14 cellular contexts compared by ENCODE assay signal in the genomic region with DNA sequence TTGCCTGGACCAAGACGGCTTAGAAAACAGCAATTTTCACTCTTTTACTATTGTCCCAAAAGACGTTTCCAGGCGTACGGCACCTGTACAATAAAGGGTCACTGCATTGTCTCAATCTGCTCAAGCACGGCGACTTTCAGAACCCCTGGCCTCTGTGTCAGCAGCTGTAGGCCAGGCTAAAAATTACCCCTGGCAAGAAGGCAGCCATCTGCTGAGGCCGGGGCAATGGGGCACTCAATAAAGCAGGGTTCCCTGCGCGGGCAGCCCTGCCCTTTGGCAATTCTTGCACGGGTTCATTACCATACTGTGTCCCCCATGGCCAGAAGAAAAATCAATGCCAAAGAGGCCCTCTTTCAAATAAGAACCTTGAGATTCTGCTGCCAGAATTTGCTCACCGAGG. TPM values are rescaled to one million over a fixed set of nuclear protein-coding genes. Genes with fewer than 3 reads are reported as not detected.
DNase-seq lines count a peak whose midpoint lies in the region; ATAC-seq and TF ChIP-seq lines count a peak whose summit lies in the region.
"Had no signal": no experiment of that assay in that cellular context is flagged by ENCODE, and none has a peak within 500 bp of the region (broad histone marks: within the 10 kb centered on the region; RNA-seq: fewer than 3 reads in every experiment).

No MANE protein-coding gene starts in this region.

- no peak overlapping the region for H2BK5ac ChIP-seq in trophoblast cell (ENCODE audit: low read depth, low read length, poor library complexity)

- no peak overlapping the region for H3K23ac ChIP-seq in trophoblast cell (ENCODE audit: low read length)

- CTCF ChIA-PET in PC-9 (lab: Charles Lee), result no interaction called here

- DNase-seq in CD4-positive, CD25-positive, alpha-beta regulatory T cell, result no peak
- DNase-seq in effector memory CD4-positive, alpha-beta T cell, result no peak
- no peak for DNase-seq in trophoblast cell
- DNase-seq in posterior cingulate gyrus, result no peak
- no peak for DNase-seq in PC-9
- DNase-seq in NCI-H187 (lab: John Stamatoyannopoulos, UW), result no peak
- DNase-seq: activated CD4-positive, alpha-beta T cell treated with anti-CD3 and anti-CD28 coated beads for 1 hour; activated naive CD4-positive, alpha-beta T cell treated with anti-CD3 and anti-CD28 coated beads, Interleukin-2, amount 10 ng/mL, durations not matched to agents 7 days and 5 days; AML-193; foreskin melanocyte; NCI-H1436 treated with DMSO at 0.1 percent for 48 hours; stimulated activated CD4-positive, alpha-beta T cell treated with anti-CD3 and anti-CD28 coated beads, Interleukin-1b, Interleukin-23, amount 100 ng/mL, for 48 hours had no signal

- H3K4me1 Mint-ChIP-seq in CD4-positive, CD25-positive, alpha-beta regulatory T cell, result peaks cover 34 to 100% (median 75%) of the 10 kb centered on the region in 4 donors

- H4K8ac ChIP-seq in trophoblast cell (ENCODE audit: low read depth, low read length), result no peak overlapping the region

- H3K4me2 ChIP-seq in trophoblast cell (ENCODE audit: low read length) (no peak overlapping the region), PC-9 (no peak overlapping the region)

- no peak overlapping the region for H3K9ac ChIP-seq in trophoblast cell (ENCODE audit: low read length)

- peaks cover 94% of the 10 kb centered on the region for H4K20me1 ChIP-seq in PC-9 (ENCODE audit: insufficient read depth)

- H2BK12ac ChIP-seq in trophoblast cell (ENCODE audit: low read length), result no peak overlapping the region

- no peak overlapping the region for H3K4me3 ChIP-seq in CD4-positive, CD25-positive, alpha-beta regulatory T cell (ENCODE audit: low read depth, low read length)
- no peak overlapping the region for H3K4me3 ChIP-seq in effector memory CD4-positive, alpha-beta T cell (ENCODE audit: insufficient read depth, low read depth, low read length, poor library complexity, severe bottlenecking)
- no peak overlapping the region for H3K4me3 ChIP-seq in trophoblast cell (ENCODE audit: low read depth, low read length)
- no peak overlapping the region for H3K4me3 ChIP-seq in PC-9
- H3K4me3 ChIP-seq: coronary artery had no signal

- intact Hi-C loops in posterior cingulate gyrus (cut with DNase I), result no loop called here
- intact Hi-C loops in PC-9 (cut with micrococcal nuclease; ENCODE audit: unreplicated experiment), result no loop called here

- H4K12ac ChIP-seq in trophoblast cell (ENCODE audit: low read depth, low read length), result no peak overlapping the region

- H2AFZ ChIP-seq in trophoblast cell (ENCODE audit: insufficient read depth, low read length, poor library complexity) (no peak overlapping the region), PC-9 (no peak overlapping the region)

- peaks cover 16% of the 10 kb centered on the region; the same call in 1 of the 2 replicates for H3F3A ChIP-seq in PC-9 (ENCODE audit: insufficient read depth, low read depth)

- H3K18ac ChIP-seq in trophoblast cell (ENCODE audit: low read length), result no peak overlapping the region

- H3K27ac ChIP-seq in CD4-positive, CD25-positive, alpha-beta regulatory T cell (ENCODE audit: insufficient read depth, low read length, poor library complexity, severe bottlenecking), result peak overlapping the region; percentile 39
- peak overlapping the region; percentile 59 for H3K27ac ChIP-seq in effector memory CD4-positive, alpha-beta T cell (ENCODE audit: insufficient read depth, low read length, poor library complexity, severe bottlenecking)
- no peak overlapping the region for H3K27ac ChIP-seq in trophoblast cell (ENCODE audit: low read depth, low read length)
- no peak overlapping the region for H3K27ac ChIP-seq in PC-9
- H3K27ac ChIP-seq: coronary artery had no signal

- peak overlapping the region; percentile 28 for H3K4ac ChIP-seq in trophoblast cell (ENCODE audit: low read depth, low read length)

- H3K27me3 ChIP-seq in CD4-positive, CD25-positive, alpha-beta regulatory T cell (ENCODE audit: control insufficient read depth, insufficient read depth, low read length), result no peaks in the 10 kb centered on the region
- no peaks in the 10 kb centered on the region for H3K27me3 ChIP-seq in effector memory CD4-positive, alpha-beta T cell (replicated peaks; ENCODE audit: control insufficient read depth, insufficient read depth, low read length, poor library complexity, severe bottlenecking)
- H3K27me3 ChIP-seq in trophoblast cell (ENCODE audit: insufficient read depth, low read length) (no peaks in the 10 kb centered on the region), PC-9 (ENCODE audit: insufficient read depth, low read depth) (no peaks in the 10 kb centered on the region)

- peak overlapping the region; percentile 85 to 95 (median 87) for H3K27ac Mint-ChIP-seq in CD4-positive, CD25-positive, alpha-beta regulatory T cell
- H3K27ac Mint-ChIP-seq: activated naive CD4-positive, alpha-beta T cell treated with anti-CD3 and anti-CD28 coated beads, Interleukin-2, amount 10 ng/mL, durations not matched to agents 7 days and 5 days had no signal

- BruUV-seq in PC-9 (replicated peaks; lab: Mats Ljungman, UMichigan), result no TSS peak

- POLR2A ChIA-PET in PC-9 (lab: Charles Lee; ENCODE audit: unreplicated experiment), result no interaction called here

- no peak overlapping the region for H3K14ac ChIP-seq in trophoblast cell (ENCODE audit: low read length)

- peaks cover 13% of the 10 kb centered on the region for H3K79me2 ChIP-seq in trophoblast cell (ENCODE audit: control insufficient read depth, insufficient read depth, low read length, poor library complexity)
- H3K79me2 ChIP-seq in PC-9 (ENCODE audit: low read depth), result peaks cover 100% of the 10 kb centered on the region

- no peaks in the 10 kb centered on the region for H3K27me3 Mint-ChIP-seq in CD4-positive, CD25-positive, alpha-beta regulatory T cell
- H3K27me3 Mint-ChIP-seq: activated naive CD4-positive, alpha-beta T cell treated with anti-CD3 and anti-CD28 coated beads, Interleukin-2, amount 10 ng/mL, durations not matched to agents 7 days and 5 days had no signal

- H3K9me2 ChIP-seq in PC-9 (ENCODE audit: insufficient read depth), result no peaks in the 10 kb centered on the region

- H3K4me3 Mint-ChIP-seq in CD4-positive, CD25-positive, alpha-beta regulatory T cell, result peak overlapping the region in 2 of 4 donors; percentile 70 to 82
- H3K4me3 Mint-ChIP-seq: activated naive CD4-positive, alpha-beta T cell treated with anti-CD3 and anti-CD28 coated beads, Interleukin-2, amount 10 ng/mL, durations not matched to agents 7 days and 5 days had no signal

- H3K36me3 Mint-ChIP-seq in CD4-positive, CD25-positive, alpha-beta regulatory T cell, result peaks cover 8% of the 10 kb centered on the region

- peaks cover 93% of the 10 kb centered on the region for H3K4me1 ChIP-seq in CD4-positive, CD25-positive, alpha-beta regulatory T cell (ENCODE audit: control insufficient read depth, insufficient read depth, low read length, poor library complexity, severe bottlenecking)
- peaks cover 66% of the 10 kb centered on the region for H3K4me1 ChIP-seq in effector memory CD4-positive, alpha-beta T cell (ENCODE audit: control insufficient read depth, insufficient read depth, low read length, poor library complexity, severe bottlenecking)
- peaks cover 5 to 7% of the 10 kb centered on the region in 2 experiments for H3K4me1 ChIP-seq in trophoblast cell (ENCODE audit: control insufficient read depth in 1 of 2, insufficient read depth in 2 of 2, low read length in 2 of 2)
- H3K4me1 ChIP-seq in PC-9 (replicated peaks; ENCODE audit: insufficient read depth), result peaks cover 9% of the 10 kb centered on the region

- no peak for ATAC-seq in CD4-positive, CD25-positive, alpha-beta regulatory T cell (ENCODE audit: low read depth in 2 of 2)
- ATAC-seq in HG03354 (IDR thresholded peaks at IDR 0.05; ENCODE audit: poor library complexity, severe bottlenecking, unreplicated experiment), result peak; percentile 34

- no peak overlapping the region for H2BK120ac ChIP-seq in trophoblast cell (ENCODE audit: insufficient read depth, low read length, poor library complexity)

- H3K9me3 ChIP-seq in CD4-positive, CD25-positive, alpha-beta regulatory T cell (ENCODE audit: control insufficient read depth in 2 of 2, low read length in 2 of 2), result no peaks in the 10 kb centered on the region
- H3K9me3 ChIP-seq in effector memory CD4-positive, alpha-beta T cell (ENCODE audit: control insufficient read depth, low read length), result no peaks in the 10 kb centered on the region
- no peaks in the 10 kb centered on the region for H3K9me3 ChIP-seq in trophoblast cell (ENCODE audit: insufficient read depth, low read depth, low read length)
- no peaks in the 10 kb centered on the region for H3K9me3 ChIP-seq in PC-9 (ENCODE audit: insufficient read depth, low read depth)

- H3K9me3 Mint-ChIP-seq in CD4-positive, CD25-positive, alpha-beta regulatory T cell, result no peaks in the 10 kb centered on the region
- H3K9me3 Mint-ChIP-seq: activated naive CD4-positive, alpha-beta T cell treated with anti-CD3 and anti-CD28 coated beads, Interleukin-2, amount 10 ng/mL, durations not matched to agents 7 days and 5 days had no signal

- no peak for TF ChIP-seq CTCF in PC-9 (conservative IDR thresholded peaks at IDR 0.05)

- H3K36me3 ChIP-seq in CD4-positive, CD25-positive, alpha-beta regulatory T cell (ENCODE audit: control insufficient read depth, insufficient read depth, low read length), result no peaks in the 10 kb centered on the region
- no peaks in the 10 kb centered on the region for H3K36me3 ChIP-seq in effector memory CD4-positive, alpha-beta T cell (ENCODE audit: control insufficient read depth, insufficient read depth, low read length)
- H3K36me3 ChIP-seq in trophoblast cell (ENCODE audit: control insufficient read depth in 1 of 2, insufficient read depth in 2 of 2, low read length in 2 of 2), result peaks cover 0 to 2% of the 10 kb centered on the region in 2 experiments
- no peaks in the 10 kb centered on the region for H3K36me3 ChIP-seq in PC-9 (ENCODE audit: low read depth)

- no peaks in the 10 kb centered on the region for H3K79me1 ChIP-seq in trophoblast cell (ENCODE audit: low read length)

- WGBS in trophoblast cell (ENCODE audit: extremely low coverage, insufficient coverage, insufficient read length), result no CpG with 5 or more reads among the region's 11 CpGs

- no peak overlapping the region for H2AK5ac ChIP-seq in trophoblast cell (ENCODE audit: low read length)

- H4K91ac ChIP-seq in trophoblast cell (ENCODE audit: low read depth, low read length), result no peak overlapping the region

RNA-seq across cellular contexts. Expression of gene STK24, which starts 52.1 kb away (rescaled TPM):
- 141 TPM for total RNA-seq in CD4-positive, CD25-positive, alpha-beta regulatory T cell
- polyA plus RNA-seq in CD4-positive, CD25-positive, alpha-beta regulatory T cell, result 10 to 100 TPM; 26.7 to 58.4 (median 40.9) TPM
- 105 and 107 TPM in 2 replicates for polyA plus RNA-seq in trophoblast cell (2013)
- total RNA-seq in PC-9 (2021), result 134 and 139 TPM in 2 replicates

Comparison
In these comparisons a context has a peak if more than half of its experiments do, and no peak if none do; other contexts are left out.
1. H3K27ac ChIP-seq: peak in CD4-positive, CD25-positive, alpha-beta regulatory T cell (single experiment) and effector memory CD4-positive, alpha-beta T cell (single experiment); none in trophoblast cell (single experiment) and PC-9 (single experiment).